In genomic region chr4:663438-664428, GRCh38 we compare ENCODE assay signal across 6 cellular contexts. TPM values are rescaled to one million over a fixed set of nuclear protein-coding genes. Genes with fewer than 3 reads are reported as not detected.
DNase-seq lines count a peak whose midpoint lies in the region; ATAC-seq, FAIRE-seq and TF ChIP-seq lines count a peak whose summit lies in the region.

No MANE protein-coding gene starts in this region.

- H3K36me3 ChIP-seq in GM12878 (ENCODE audit: control insufficient read depth in 2 of 2, insufficient read depth in 2 of 2, low read length in 1 of 2) = no peaks in the 10 kb centered on the region

- H3K4me1 Mint-ChIP-seq in natural killer cell = peaks cover 5 to 20% of the 10 kb centered on the region in 2 donors

- RAD21 ChIA-PET in GM12878 (lab: Charles Lee; ENCODE audit: unreplicated experiment) = interaction anchor here (1.0 to 1.4 kb wide), 2 partner anchors 12 to 56 kb away, joined by 3 to 5 read pairs; no protein-coding TSS in a partner anchor

- in situ Hi-C loops in GM12878 (cut with MboI) = no loop called here

- ATAC-seq in GM21390 (IDR thresholded peaks at IDR 0.05; ENCODE audit: unreplicated experiment) = peak; percentile 79
- peak; percentile 74 for ATAC-seq in GM12878
- ATAC-seq in natural killer cell = peak; percentile 89 to 94 (median 93)
- no peak for ATAC-seq in HG02973 (IDR thresholded peaks at IDR 0.05; ENCODE audit: unreplicated experiment)

- H3K4me1 ChIP-seq in GM12878 (ENCODE audit: control insufficient read depth, insufficient read depth, low read length) = no peaks in the 10 kb centered on the region

- BruUV-seq in GM12878 (replicated peaks; lab: Mats Ljungman, UMichigan) = no TSS peak

- H3K27ac Mint-ChIP-seq in natural killer cell = peak overlapping the region; percentile 73 to 89

- H3K9ac ChIP-seq in GM12878 (ENCODE audit: control insufficient read depth, insufficient read depth, low read length) = peak overlapping the region; percentile 68

- TF ChIP-seq CTCF in GM12878 (IDR thresholded peaks at IDR 0.05 in 2 of 3, conservative IDR thresholded peaks at IDR 0.05 in 1 of 3; ENCODE audit: control insufficient read depth in 2 of 3, extremely low read depth in 1 of 3, insufficient read depth in 1 of 3, low read depth in 3 of 3, low read length in 3 of 3) (peak in 2 of 3 experiments; percentile 5 to 7; a peak in 2 of 6 replicates), natural killer cell (IDR thresholded peaks at IDR 0.05) (no peak)

- no peak for TF ChIP-seq RAD21 in GM12878 (IDR thresholded peaks at IDR 0.05; ENCODE audit: insufficient read depth, low read depth, low read length)

- no peak for TF ChIP-seq EP300 in GM12878 (IDR thresholded peaks at IDR 0.05; ENCODE audit: borderline replicate concordance in 1 of 2, control insufficient read depth in 1 of 2, low read depth in 2 of 2, low read length in 2 of 2)

- no peaks in the 10 kb centered on the region; the same call in 2 of the 3 replicates for H3K9me3 ChIP-seq in GM12878 (replicated peaks; ENCODE audit: control insufficient read depth, insufficient read depth, low read length)

- DNase-seq in NCI-H774 (lab: John Stamatoyannopoulos, UW) = peak; percentile 46
- no peak for DNase-seq in GM12878 (ENCODE audit: low read depth, low spot score)
- peak; percentile 76 for DNase-seq in natural killer cell
- no peak for DNase-seq in NAMALWA (ENCODE audit: low spot score)

- H3K27ac ChIP-seq in GM12878 (ENCODE audit: control insufficient read depth, insufficient read depth) = peak overlapping the region; percentile 73

- H3K79me2 ChIP-seq in GM12878 (ENCODE audit: control insufficient read depth, insufficient read depth, low read length) = peaks cover 3% of the 10 kb centered on the region

- H3K36me3 Mint-ChIP-seq in natural killer cell = no peaks in the 10 kb centered on the region

- CTCF ChIA-PET in GM12878 (lab: Yijun Ruan, JAX) = interaction anchor here (0.8 to 1.1 kb wide), 6 partner anchors 10 to 190 kb away, joined by 3 to 4 read pairs (median 4); partner anchors contain the start of genes ATP5ME and MYL5

- no peaks in the 10 kb centered on the region for H3K27me3 ChIP-seq in GM12878 (replicated peaks in 1 of 2; ENCODE audit: control insufficient read depth in 2 of 2, insufficient read depth in 2 of 2, low read length in 1 of 2)

- peak overlapping the region; percentile 49 for H3K4me2 ChIP-seq in GM12878 (ENCODE audit: control insufficient read depth, insufficient read depth)

- TF ChIP-seq POLR2A in GM12878 (IDR thresholded peaks at IDR 0.05; ENCODE audit: low read depth, low read length) = peak; percentile 82

- FAIRE-seq in GM12878 (lab: Jason Lieb, UNC) = no peak

- H3K4me3 ChIP-seq in GM12878 = peak overlapping the region; percentile 79

- 5% methylated on average over 52 of the region's 80 CpGs for WGBS in GM12878 (ENCODE audit: insufficient coverage, insufficient replicate concordance, low lambda C conversion rate, missing lambda C conversion rate)

- H2AFZ ChIP-seq in GM12878 (ENCODE audit: control insufficient read depth, low read depth, low read length) = peak overlapping the region; percentile 75

- POLR2A ChIA-PET in GM12878 (lab: Charles Lee) = interaction anchor here (0.6 to 1.8 kb wide), 3 partner anchors 9 to 18 kb away, joined by 6 to 9 read pairs (median 6); no protein-coding TSS in a partner anchor

- no peaks in the 10 kb centered on the region for H4K20me1 ChIP-seq in GM12878 (ENCODE audit: control insufficient read depth, insufficient read depth)

- peak overlapping the region; percentile 89 for H3K4me3 Mint-ChIP-seq in natural killer cell

- H3K9me3 Mint-ChIP-seq in natural killer cell = peaks cover 0 to 2% of the 10 kb centered on the region in 2 donors

- intact Hi-C loops in GM12878 (cut with micrococcal nuclease; ENCODE audit: unreplicated experiment) (no loop called here), natural killer cell (cut with micrococcal nuclease) (no loop called here)

- H3K27me3 Mint-ChIP-seq in natural killer cell (ENCODE audit: low read depth in 2 of 2) = no peaks in the 10 kb centered on the region

- SMC1A ChIA-PET in GM12878 (lab: Charles Lee; ENCODE audit: uncharacterized antibody, unreplicated experiment) = interaction anchor here (0.9 to 1.3 kb wide), 2 partner anchors 60 to 115 kb away, joined by 3 to 4 read pairs; no protein-coding TSS in a partner anchor

RNA-seq across cellular contexts. Expression of gene ATP5ME, which starts 10.3 kb away (rescaled TPM):
- total RNA-seq in GM12878 (2013; cell fraction: nucleolus; rRNA removed) = 11.1 and 11.3 TPM in 2 replicates
- total RNA-seq in GM12878 (2014; rRNA removed) = 406 and 453 TPM in 2 replicates
- total RNA-seq in GM12878 (2014; rRNA removed; fragmentation: Illumina TruSeq; extraction: Trizol) = 565 and 627 TPM in 2 replicates
- 279 and 323 TPM in 2 replicates for total RNA-seq in GM12878 (2021)
- 98.1 TPM for polyA plus RNA-seq in GM12878 (2011; ENCODE audit: low read depth)
- 350 and 373 TPM in 2 replicates for polyA plus RNA-seq in GM12878 (2011; rRNA removed)
- 609 and 754 TPM in 2 replicates for polyA plus RNA-seq in GM12878 (2011; cell fraction: cytosol; rRNA removed)
- 195 and 199 TPM in 2 replicates for polyA plus RNA-seq in GM12878 (2011; cell fraction: nucleus; rRNA removed)
- polyA plus RNA-seq in GM12878 (2012) = 765 and 1,112 TPM in 2 replicates
- 77.3 and 359 TPM in 2 replicates for polyA plus RNA-seq in GM12878 (2014; fragmentation: Illumina TruSeq; extraction: Trizol)
- 1,000 to 10,000 TPM; 1,956 to 2,374 TPM for polyA plus RNA-seq in GM12878 (2014; fragmentation: Nextera tagmentation; extraction: Ambion mirVana)
- polyA plus RNA-seq in GM12878 (2014; rRNA removed) = 388 and 500 TPM in 2 replicates
- polyA plus RNA-seq in GM12878 (2016; fragmentation: Nextera tagmentation; extraction: Ambion mirVana) = 1,000 to 10,000 TPM in 1 of 2 experiments, 100 to 1,000 TPM in 1; 997 to 1,034 TPM
- 105 and 133 TPM in 2 replicates for polyA minus RNA-seq in GM12878 (2011; rRNA and poly(A)+ RNA removed)
- polyA minus RNA-seq in GM12878 (2011; cell fraction: cytosol; rRNA and poly(A)+ RNA removed) = 46.8 and 58.4 TPM in 2 replicates
- polyA minus RNA-seq in GM12878 (2011; cell fraction: nucleus; rRNA and poly(A)+ RNA removed) = 24.5 and 32.9 TPM in 2 replicates
- total RNA-seq in natural killer cell = 100 to 1,000 TPM; 114 to 140 (median 136) TPM

RNA-seq across cellular contexts. Expression of gene MYL5, which starts 10.6 kb away (rescaled TPM):
- total RNA-seq in GM12878 (2013; cell fraction: nucleolus; rRNA removed) = 31.7 and 32.8 TPM in 2 replicates
- 7.5 and 10.8 TPM in 2 replicates for total RNA-seq in GM12878 (2014; rRNA removed)
- total RNA-seq in GM12878 (2014; rRNA removed; fragmentation: Illumina TruSeq; extraction: Trizol) = 5.9 and 7.0 TPM in 2 replicates
- total RNA-seq in GM12878 (2021) = 12.0 and 13.8 TPM in 2 replicates
- 15.5 TPM for polyA plus RNA-seq in GM12878 (2011; ENCODE audit: low read depth)
- 8.2 and 13.6 TPM in 2 replicates for polyA plus RNA-seq in GM12878 (2011; rRNA removed)
- polyA plus RNA-seq in GM12878 (2011; cell fraction: cytosol; rRNA removed) = 11.3 and 13.3 TPM in 2 replicates
- 42.0 and 46.7 TPM in 2 replicates for polyA plus RNA-seq in GM12878 (2011; cell fraction: nucleus; rRNA removed)
- polyA plus RNA-seq in GM12878 (2012) = 22.6 and 23.9 TPM in 2 replicates
- polyA plus RNA-seq in GM12878 (2014; fragmentation: Illumina TruSeq; extraction: Trizol) = 3.3 and 6.1 TPM in 2 replicates
- 1 to 10 TPM; 1.2 to 3.9 TPM for polyA plus RNA-seq in GM12878 (2014; fragmentation: Nextera tagmentation; extraction: Ambion mirVana)
- 8.7 and 11.9 TPM in 2 replicates for polyA plus RNA-seq in GM12878 (2014; rRNA removed)
- 1 to 10 TPM; 6.6 to 7.8 TPM for polyA plus RNA-seq in GM12878 (2016; fragmentation: Nextera tagmentation; extraction: Ambion mirVana)
- 5.0 and 11.4 TPM in 2 replicates for polyA minus RNA-seq in GM12878 (2011; rRNA and poly(A)+ RNA removed)
- 3.4 and 5.7 TPM in 2 replicates for polyA minus RNA-seq in GM12878 (2011; cell fraction: cytosol; rRNA and poly(A)+ RNA removed)
- 16.8 and 27.2 TPM in 2 replicates for polyA minus RNA-seq in GM12878 (2011; cell fraction: nucleus; rRNA and poly(A)+ RNA removed)
- 10 to 100 TPM; 23.4 to 39.5 (median 30.1) TPM for total RNA-seq in natural killer cell

RNA-seq across cellular contexts. Expression of gene SLC49A3, which starts 25.2 kb away (rescaled TPM):
- total RNA-seq in GM12878 (2013; cell fraction: nucleolus; rRNA removed) = not detected in 2 replicates
- total RNA-seq in GM12878 (2014; rRNA removed) (0.17 and 0.22 TPM in 2 replicates), GM12878 (2014; rRNA removed; fragmentation: Illumina TruSeq; extraction: Trizol) (not detected in 2 replicates), GM12878 (2021) (0.74 and 0.85 TPM in 2 replicates), natural killer cell (10 to 100 TPM; 10.0 to 14.9 (median 10.4) TPM)
- not detected for polyA plus RNA-seq in GM12878 (2011; ENCODE audit: low read depth)
- polyA plus RNA-seq in GM12878 (2011; rRNA removed) (not detected in 2 replicates), GM12878 (2014; fragmentation: Illumina TruSeq; extraction: Trizol) (0.09 TPM in 1 of 2 replicates, not detected in the other), GM12878 (2014; fragmentation: Nextera tagmentation; extraction: Ambion mirVana) (not detected), GM12878 (2014; rRNA removed) (0.09 and 0.24 TPM in 2 replicates), GM12878 (2016; fragmentation: Nextera tagmentation; extraction: Ambion mirVana) (under 1 TPM; 0.14 to 0.19 TPM)
- not detected in 2 replicates for polyA plus RNA-seq in GM12878 (2011; cell fraction: cytosol; rRNA removed)
- not detected in 2 replicates for polyA plus RNA-seq in GM12878 (2011; cell fraction: nucleus; rRNA removed)
- 0.60 and 0.62 TPM in 2 replicates for polyA plus RNA-seq in GM12878 (2012)
- polyA minus RNA-seq in GM12878 (2011; rRNA and poly(A)+ RNA removed) = not detected in 2 replicates
- not detected in 2 replicates for polyA minus RNA-seq in GM12878 (2011; cell fraction: cytosol; rRNA and poly(A)+ RNA removed)
- not detected in 2 replicates for polyA minus RNA-seq in GM12878 (2011; cell fraction: nucleus; rRNA and poly(A)+ RNA removed)

RNA-seq across cellular contexts. Expression of gene PDE6B, which starts 38.4 kb away (rescaled TPM):
- total RNA-seq in GM12878 (2013; cell fraction: nucleolus; rRNA removed) = not detected in 2 replicates
- total RNA-seq in GM12878 (2014; rRNA removed) (4.5 and 6.4 TPM in 2 replicates), GM12878 (2014; rRNA removed; fragmentation: Illumina TruSeq; extraction: Trizol) (4.8 and 6.1 TPM in 2 replicates), GM12878 (2021) (3.5 and 5.6 TPM in 2 replicates), natural killer cell (10 to 100 TPM; 15.8 to 18.8 (median 17.2) TPM)
- 3.9 TPM for polyA plus RNA-seq in GM12878 (2011; ENCODE audit: low read depth)
- polyA plus RNA-seq in GM12878 (2011; rRNA removed) (1.8 and 3.6 TPM in 2 replicates), GM12878 (2014; fragmentation: Illumina TruSeq; extraction: Trizol) (1.9 and 4.3 TPM in 2 replicates), GM12878 (2014; fragmentation: Nextera tagmentation; extraction: Ambion mirVana) (1 to 10 TPM; 2.6 to 4.1 TPM), GM12878 (2014; rRNA removed) (3.5 and 4.5 TPM in 2 replicates), GM12878 (2016; fragmentation: Nextera tagmentation; extraction: Ambion mirVana) (1 to 10 TPM; 3.1 to 6.4 TPM)
- 3.9 TPM in 2 replicates for polyA plus RNA-seq in GM12878 (2011; cell fraction: cytosol; rRNA removed)
- polyA plus RNA-seq in GM12878 (2011; cell fraction: nucleus; rRNA removed) = 1.6 and 2.3 TPM in 2 replicates
- polyA plus RNA-seq in GM12878 (2012) = 9.1 and 13.2 TPM in 2 replicates
- polyA minus RNA-seq in GM12878 (2011; rRNA and poly(A)+ RNA removed) = 4.1 and 4.5 TPM in 2 replicates
- polyA minus RNA-seq in GM12878 (2011; cell fraction: cytosol; rRNA and poly(A)+ RNA removed) = 3.5 and 4.1 TPM in 2 replicates
- polyA minus RNA-seq in GM12878 (2011; cell fraction: nucleus; rRNA and poly(A)+ RNA removed) = 0.24 and 2.0 TPM in 2 replicates

RNA-seq across cellular contexts. Expression of gene PCGF3, which starts 41.9 kb away (rescaled TPM):
- 137 and 138 TPM in 2 replicates for total RNA-seq in GM12878 (2013; cell fraction: nucleolus; rRNA removed)
- total RNA-seq in GM12878 (2014; rRNA removed) (21.1 and 21.7 TPM in 2 replicates), GM12878 (2014; rRNA removed; fragmentation: Illumina TruSeq; extraction: Trizol) (15.0 and 15.4 TPM in 2 replicates), GM12878 (2021) (35.4 and 35.8 TPM in 2 replicates), natural killer cell (100 to 1,000 TPM in 1 of 3 donors, 10 to 100 TPM in 2; 71.2 to 101 (median 97.2) TPM)
- polyA plus RNA-seq in GM12878 (2011; ENCODE audit: low read depth) = 19.4 TPM
- polyA plus RNA-seq in GM12878 (2011; rRNA removed) (43.8 and 45.9 TPM in 2 replicates), GM12878 (2014; fragmentation: Illumina TruSeq; extraction: Trizol) (11.9 and 15.6 TPM in 2 replicates), GM12878 (2014; fragmentation: Nextera tagmentation; extraction: Ambion mirVana) (1 to 10 TPM; 2.2 to 4.5 TPM), GM12878 (2014; rRNA removed) (33.2 and 40.5 TPM in 2 replicates), GM12878 (2016; fragmentation: Nextera tagmentation; extraction: Ambion mirVana) (10 to 100 TPM; 14.3 to 16.2 TPM)
- 43.1 and 49.1 TPM in 2 replicates for polyA plus RNA-seq in GM12878 (2011; cell fraction: cytosol; rRNA removed)
- polyA plus RNA-seq in GM12878 (2011; cell fraction: nucleus; rRNA removed) = 236 and 252 TPM in 2 replicates
- 22.8 and 29.1 TPM in 2 replicates for polyA plus RNA-seq in GM12878 (2012)
- 54.2 and 58.7 TPM in 2 replicates for polyA minus RNA-seq in GM12878 (2011; rRNA and poly(A)+ RNA removed)
- 22.6 and 24.6 TPM in 2 replicates for polyA minus RNA-seq in GM12878 (2011; cell fraction: cytosol; rRNA and poly(A)+ RNA removed)
- 60.6 and 74.2 TPM in 2 replicates for polyA minus RNA-seq in GM12878 (2011; cell fraction: nucleus; rRNA and poly(A)+ RNA removed)

Comparison
In these comparisons a context has a peak if more than half of its experiments do, and no peak if none do; other contexts are left out.
1. DNase-seq: peak in NCI-H774 (single experiment) and natural killer cell (single experiment); none in GM12878 (single experiment) and NAMALWA (single experiment).
2. RNA of gene SLC49A3, which starts 25.2 kb away (total RNA-seq): 10.0 to 14.9 TPM in natural killer cell; 0.17 to 0.85 TPM in GM12878; every median in the first group is over 4 times any median in the second.